In genomic region chr2:118047273-118047898, GRCh38 we compare ENCODE assay signal across 14 cellular contexts. TPM values are rescaled to one million over a fixed set of nuclear protein-coding genes. Genes with fewer than 3 reads are reported as not detected.
DNase-seq lines count a peak whose midpoint lies in the region; ATAC-seq, FAIRE-seq and TF ChIP-seq lines count a peak whose summit lies in the region.
"Had no signal": no experiment of that assay in that cellular context is flagged by ENCODE, and none has a peak within 500 bp of the region (broad histone marks: within the 10 kb centered on the region; RNA-seq: fewer than 3 reads in every experiment).

No MANE protein-coding gene starts in this region.

- H3K27me3 Mint-ChIP-seq in T-cell: peaks cover 55 to 69% of the 10 kb centered on the region in 2 donors

- no TSS peak for BruUV-seq in HepG2 (replicated peaks; lab: Mats Ljungman, UMichigan)

- H3K4me2 ChIP-seq in HepG2 (ENCODE audit: low read depth, low read length): peak overlapping the region; percentile 66
- H3K4me2 ChIP-seq: BLaER1 treated with 17β-estradiol and CSF1 and Interleukin-3, amounts not matched to agents 10 nM and 100 nM had no signal

- WGBS in HepG2 (ENCODE audit: low lambda C conversion rate): 48% methylated on average over 4 of the region's 4 CpGs

- H3K9me3 ChIP-seq in HepG2 (ENCODE audit: low read length): no peaks in the 10 kb centered on the region
- H3K9me3 ChIP-seq: BLaER1 treated with 17β-estradiol and CSF1 and Interleukin-3, amounts not matched to agents 10 nM and 100 nM had no signal

- FAIRE-seq in HepG2 (lab: Jason Lieb, UNC) (no peak), GM12892 (lab: Jason Lieb, UNC) (no peak)

- CTCF ChIA-PET in HepG2 (lab: Yijun Ruan, JAX; ENCODE audit: low intra/inter-chr PET ratio, low total read pairs) (interaction anchor here (0.8 to 2.0 kb wide), 3 partner anchors 14 to 174 kb away, joined by 4 to 16 read pairs (median 9); no protein-coding TSS in a partner anchor), T-cell (lab: Charles Lee) (interaction anchor here (0.5 to 3.2 kb wide), 30 partner anchors 9 to 1245 kb away, joined by 3 to 33 read pairs (median 4); partner anchors contain the start of genes DDX18 (in 1 of the 2) and INSIG2 (in 1 of the 2))

- no peak overlapping the region for H3K27ac Mint-ChIP-seq in T-cell
- H3K27ac Mint-ChIP-seq: activated naive CD8-positive, alpha-beta T cell treated with anti-CD3 and anti-CD28 coated beads, Interleukin-2, amount 10 ng/mL, durations not matched to agents 7 days and 5 days; endodermal cell had no signal

- no peaks in the 10 kb centered on the region for H3K36me3 ChIP-seq in HepG2 (replicated peaks in 1 of 2; ENCODE audit: control insufficient read depth in 1 of 2, insufficient read depth in 2 of 2, low read length in 2 of 2)
- H3K36me3 ChIP-seq: BLaER1 treated with 17β-estradiol and CSF1 and Interleukin-3, amounts not matched to agents 10 nM and 100 nM had no signal

- intact Hi-C loops in HepG2 (cut with micrococcal nuclease; ENCODE audit: unreplicated experiment): loop anchor here (1.0 to 5.0 kb wide), 5 partner anchors 41 to 815 kb away; partner anchors contain the start of gene INSIG2
- intact Hi-C loops in Right ventricle myocardium inferior (cut with DNase I): loop anchor here (5.0 to 10.0 kb wide), 2 partner anchors 157 to 815 kb away; no protein-coding TSS in a partner anchor

- no peak for TF ChIP-seq EP300 in HepG2 (IDR thresholded peaks at IDR 0.05; ENCODE audit: low read depth in 2 of 2, low read length in 2 of 2)
- TF ChIP-seq EP300 in HepG2 (CRISPR knock-in tag; IDR thresholded peaks at IDR 0.05; ENCODE audit: borderline replicate concordance): no peak

- H2AFZ ChIP-seq in HepG2 (ENCODE audit: low read length): peak overlapping the region; percentile 70

- TF ChIP-seq POLR2A in HepG2 (IDR thresholded peaks at IDR 0.05; ENCODE audit: insufficient read depth in 1 of 2, low read depth in 2 of 2, low read length in 2 of 2) (no peak), GM12892 (IDR thresholded peaks at IDR 0.05; ENCODE audit: low read depth, low read length) (no peak)

- no peak overlapping the region for H3K4me3 ChIP-seq in astrocyte of the spinal cord (ENCODE audit: low read depth, low read length)
- peak overlapping the region in 2 of 3 experiments; percentile 19 to 41; a peak in 3 of 6 replicates for H3K4me3 ChIP-seq in HepG2 (replicated peaks in 1 of 3; ENCODE audit: insufficient read depth in 1 of 3, low read depth in 2 of 3, low read length in 3 of 3)
- H3K4me3 ChIP-seq: BLaER1 treated with 17β-estradiol and CSF1 and Interleukin-3, amounts not matched to agents 10 nM and 100 nM had no signal

- peak; percentile 31 for DNase-seq in AG20443 (ENCODE audit: low spot score)
- DNase-seq in HT1080 (ENCODE audit: low read depth): peak; percentile 72
- peak; percentile 68 for DNase-seq in astrocyte of the spinal cord (ENCODE audit: low read depth, low spot score)
- DNase-seq in HepG2 (ENCODE audit: low spot score): no peak
- no peak for DNase-seq in GM12892 (ENCODE audit: insufficient read length)
- DNase-seq in T-cell: no peak
- no peak for DNase-seq in Right ventricle myocardium inferior (ENCODE audit: missing footprints)
- DNase-seq: activated naive CD8-positive, alpha-beta T cell treated with anti-CD3 and anti-CD28 coated beads, Interleukin-2, amount 10 ng/mL, durations not matched to agents 7 days and 5 days; endodermal cell; NCI-H1092; NK-92 treated with Interleukin-12 subunit alpha and Interleukin-12 subunit beta, amount 100 ng/mL, for 24 hours; T1000 had no signal

- H3K4me1 ChIP-seq in HepG2 (ENCODE audit: insufficient read depth, low read length): peaks cover 18% of the 10 kb centered on the region; the same call in 1 of the 2 replicates

- H3K9ac ChIP-seq in HepG2 (ENCODE audit: insufficient read depth, low read depth, low read length): no peak overlapping the region
- H3K9ac ChIP-seq: BLaER1 treated with 17β-estradiol and CSF1 and Interleukin-3, amounts not matched to agents 10 nM and 100 nM had no signal

- H3K9me3 Mint-ChIP-seq in T-cell: no peaks in the 10 kb centered on the region
- H3K9me3 Mint-ChIP-seq: activated naive CD8-positive, alpha-beta T cell treated with anti-CD3 and anti-CD28 coated beads, Interleukin-2, amount 10 ng/mL, durations not matched to agents 7 days and 5 days; endodermal cell had no signal

- H3K4me1 Mint-ChIP-seq in T-cell: peaks cover 0 to 6% (median 0%) of the 10 kb centered on the region in 3 donors

- in situ Hi-C loops in astrocyte of the spinal cord (cut with HindIII; ENCODE audit: low sequenced_read_pairs) (no loop called here), HepG2 (cut with HindIII; ENCODE audit: extremely low pct_ligation_motif_present, low pct_unique_long_range_greater_than_20kb) (loop anchor here (10.0 kb wide), 1 partner anchor 807 kb away; no protein-coding TSS in a partner anchor)

- peak; percentile 76 for ATAC-seq in HepG2
- no peak for ATAC-seq in HG02610 (IDR thresholded peaks at IDR 0.05; ENCODE audit: unreplicated experiment)
- no peak for ATAC-seq in T-cell (replicated peaks in 1 of 4)
- ATAC-seq in Right ventricle myocardium inferior: no peak

- no peaks in the 10 kb centered on the region for H3K79me2 ChIP-seq in HepG2 (ENCODE audit: insufficient read depth, low read length)

- no peak overlapping the region for H3K27ac ChIP-seq in HepG2 (ENCODE audit: extremely low read length, insufficient read depth, low read length)
- H3K27ac ChIP-seq: BLaER1 treated with 17β-estradiol and CSF1 and Interleukin-3, amounts not matched to agents 10 nM and 100 nM had no signal

- H3K4me3 Mint-ChIP-seq in T-cell: no peak overlapping the region
- H3K4me3 Mint-ChIP-seq: activated naive CD8-positive, alpha-beta T cell treated with anti-CD3 and anti-CD28 coated beads, Interleukin-2, amount 10 ng/mL, durations not matched to agents 7 days and 5 days; endodermal cell had no signal

- no peaks in the 10 kb centered on the region for H3K36me3 Mint-ChIP-seq in T-cell
- H3K36me3 Mint-ChIP-seq: activated naive CD8-positive, alpha-beta T cell treated with anti-CD3 and anti-CD28 coated beads, Interleukin-2, amount 10 ng/mL, durations not matched to agents 7 days and 5 days had no signal

- no peak for TF ChIP-seq RAD21 in HepG2 (CRISPR knock-in tag; IDR thresholded peaks at IDR 0.05)

- H4K20me1 ChIP-seq in HepG2 (ENCODE audit: insufficient read depth, low read length): no peaks in the 10 kb centered on the region
- H4K20me1 ChIP-seq: BLaER1 treated with 17β-estradiol and CSF1 and Interleukin-3, amounts not matched to agents 10 nM and 100 nM had no signal

- POLR2A ChIA-PET in HepG2 (lab: Yijun Ruan, JAX) (interaction anchor here (1.3 to 2.2 kb wide), 3 partner anchors 33 to 42 kb away, joined by 5 to 11 read pairs (median 10); partner anchors contain the start of genes CCDC93 and INSIG2), T-cell (lab: Charles Lee) (no interaction called here)

- no peaks in the 10 kb centered on the region; a peak in 1 of 5 replicates for H3K27me3 ChIP-seq in HepG2 (ENCODE audit: control insufficient read depth in 1 of 2, insufficient read depth in 2 of 2, low read length in 2 of 2)
- H3K27me3 ChIP-seq: BLaER1 treated with 17β-estradiol and CSF1 and Interleukin-3, amounts not matched to agents 10 nM and 100 nM had no signal

- TF ChIP-seq CTCF in astrocyte of the spinal cord (IDR thresholded peaks at IDR 0.05; ENCODE audit: low read depth, low read length) (peak; percentile 16), HepG2 (CRISPR knock-in tag; IDR thresholded peaks at IDR 0.05) (no peak)

RNA-seq across cellular contexts. Expression of gene CCDC93, which starts 33.5 kb away (rescaled TPM):
- 17.4 and 17.9 TPM in 2 replicates for total RNA-seq in HT1080 (2014; rRNA removed; shearing (Covaris generic))
- 10.6 and 15.9 TPM in 2 replicates for polyA plus RNA-seq in HT1080 (2015; cell fraction: cytosol; rRNA removed)
- polyA plus RNA-seq in HT1080 (2015; cell fraction: nucleus; rRNA removed): 56.5 and 64.5 TPM in 2 replicates
- total RNA-seq in HepG2 (2016; rRNA removed; fragmentation: Illumina TruSeq; extraction: Trizol) (28.7 and 37.2 TPM in 2 replicates), T-cell (10 to 100 TPM; 47.8 to 55.3 (median 50.5) TPM), Right ventricle myocardium inferior (22.2 TPM)
- 4.8 and 7.0 TPM in 2 replicates for total RNA-seq in HepG2 (2016; cell fraction: cytosol; rRNA removed; fragmentation: Illumina TruSeq; extraction: Trizol; ENCODE audit: low read depth)
- total RNA-seq in HepG2 (2016; cell fraction: insoluble cytoplasmic fraction; rRNA removed; fragmentation: Illumina TruSeq; extraction: Trizol): 29.0 and 39.3 TPM in 2 replicates
- 8.2 and 11.3 TPM in 2 replicates for total RNA-seq in HepG2 (2016; cell fraction: membrane; rRNA removed; fragmentation: Illumina TruSeq; extraction: Trizol)
- 89.0 and 99.4 TPM in 2 replicates for total RNA-seq in HepG2 (2016; cell fraction: nucleus; rRNA removed; fragmentation: Illumina TruSeq; extraction: Trizol)
- 53.2 and 58.5 TPM in 2 replicates for polyA plus RNA-seq in HepG2 (2011; rRNA removed)
- polyA plus RNA-seq in HepG2 (2011; cell fraction: cytosol; rRNA removed): 11.3 and 14.8 TPM in 2 replicates
- polyA plus RNA-seq in HepG2 (2011; cell fraction: nucleus; rRNA removed): 273 and 279 TPM in 2 replicates
- 43.0 and 43.1 TPM in 2 replicates for polyA plus RNA-seq in HepG2 (2012)
- polyA plus RNA-seq in HepG2 (2016; cell fraction: cytosol; fragmentation: Illumina TruSeq; extraction: Trizol; ENCODE audit: low read depth): 1.2 and 1.5 TPM in 2 replicates
- polyA plus RNA-seq in HepG2 (2016; cell fraction: insoluble cytoplasmic fraction; fragmentation: Illumina TruSeq; extraction: Trizol; ENCODE audit: low read depth): 18.5 and 21.6 TPM in 2 replicates
- polyA plus RNA-seq in HepG2 (2016; cell fraction: membrane; fragmentation: Illumina TruSeq; extraction: Trizol; ENCODE audit: low read depth): 2.5 and 3.4 TPM in 2 replicates
- 177 and 193 TPM in 2 replicates for polyA plus RNA-seq in HepG2 (2016; cell fraction: nucleus; fragmentation: Illumina TruSeq; extraction: Trizol; ENCODE audit: insufficient read depth, low read depth)
- 12.3 and 25.2 TPM in 2 replicates for polyA minus RNA-seq in HepG2 (2011; rRNA and poly(A)+ RNA removed; ENCODE audit: low replicate concordance)
- polyA minus RNA-seq in HepG2 (2011; cell fraction: cytosol; rRNA and poly(A)+ RNA removed): 11.3 and 12.0 TPM in 2 replicates
- polyA minus RNA-seq in HepG2 (2011; cell fraction: nucleus; rRNA and poly(A)+ RNA removed): 141 and 162 TPM in 2 replicates
- 9.9 TPM for polyA plus RNA-seq in GM12892 (2012; ENCODE audit: missing spikeins)

RNA-seq across cellular contexts. Expression of gene INSIG2, which starts 40.9 kb away (rescaled TPM):
- total RNA-seq in HT1080 (2014; rRNA removed; shearing (Covaris generic)): 4.8 and 9.2 TPM in 2 replicates
- polyA plus RNA-seq in HT1080 (2015; cell fraction: cytosol; rRNA removed): 24.0 and 28.3 TPM in 2 replicates
- polyA plus RNA-seq in HT1080 (2015; cell fraction: nucleus; rRNA removed): 22.5 and 28.1 TPM in 2 replicates
- total RNA-seq in HepG2 (2016; rRNA removed; fragmentation: Illumina TruSeq; extraction: Trizol): 54.6 and 73.5 TPM in 2 replicates
- 42.1 and 49.7 TPM in 2 replicates for total RNA-seq in HepG2 (2016; cell fraction: cytosol; rRNA removed; fragmentation: Illumina TruSeq; extraction: Trizol; ENCODE audit: low read depth)
- total RNA-seq in HepG2 (2016; cell fraction: insoluble cytoplasmic fraction; rRNA removed; fragmentation: Illumina TruSeq; extraction: Trizol): 62.3 and 69.8 TPM in 2 replicates
- total RNA-seq in HepG2 (2016; cell fraction: membrane; rRNA removed; fragmentation: Illumina TruSeq; extraction: Trizol): 63.4 and 67.9 TPM in 2 replicates
- total RNA-seq in HepG2 (2016; cell fraction: nucleus; rRNA removed; fragmentation: Illumina TruSeq; extraction: Trizol): 85.3 and 102 TPM in 2 replicates
- 316 and 481 TPM in 2 replicates for polyA plus RNA-seq in HepG2 (2011; rRNA removed)
- polyA plus RNA-seq in HepG2 (2011; cell fraction: cytosol; rRNA removed): 173 and 253 TPM in 2 replicates
- polyA plus RNA-seq in HepG2 (2011; cell fraction: nucleus; rRNA removed): 137 and 144 TPM in 2 replicates
- polyA plus RNA-seq in HepG2 (2012): 326 and 528 TPM in 2 replicates
- 54.6 and 62.8 TPM in 2 replicates for polyA plus RNA-seq in HepG2 (2016; cell fraction: cytosol; fragmentation: Illumina TruSeq; extraction: Trizol; ENCODE audit: low read depth)
- polyA plus RNA-seq in HepG2 (2016; cell fraction: insoluble cytoplasmic fraction; fragmentation: Illumina TruSeq; extraction: Trizol; ENCODE audit: low read depth): 59.5 and 66.9 TPM in 2 replicates
- 65.7 and 73.3 TPM in 2 replicates for polyA plus RNA-seq in HepG2 (2016; cell fraction: membrane; fragmentation: Illumina TruSeq; extraction: Trizol; ENCODE audit: low read depth)
- polyA plus RNA-seq in HepG2 (2016; cell fraction: nucleus; fragmentation: Illumina TruSeq; extraction: Trizol; ENCODE audit: insufficient read depth, low read depth): 147 and 181 TPM in 2 replicates
- 1.5 and 94.5 TPM in 2 replicates for polyA minus RNA-seq in HepG2 (2011; rRNA and poly(A)+ RNA removed; ENCODE audit: low replicate concordance)
- 66.4 and 81.9 TPM in 2 replicates for polyA minus RNA-seq in HepG2 (2011; cell fraction: cytosol; rRNA and poly(A)+ RNA removed)
- 257 and 299 TPM in 2 replicates for polyA minus RNA-seq in HepG2 (2011; cell fraction: nucleus; rRNA and poly(A)+ RNA removed)
- polyA plus RNA-seq in GM12892 (2012; ENCODE audit: missing spikeins): 46.4 TPM
- total RNA-seq in T-cell: 10 to 100 TPM; 13.8 to 18.9 (median 16.9) TPM
- 13.0 TPM for total RNA-seq in Right ventricle myocardium inferior

Comparison
In these comparisons a context has a peak if more than half of its experiments do, and no peak if none do; other contexts are left out.
1. DNase-seq: peak in AG20443 (single experiment), HT1080 (single experiment) and astrocyte of the spinal cord (single experiment); none in HepG2 (single experiment), GM12892 (single experiment), T-cell (0 of 34) and Right ventricle myocardium inferior (single experiment).